Comparison of ENCODE assay signal across 13 cellular contexts in genomic region chr7:22633286-22633953, GRCh38.
"Had no signal": no experiment of that assay in that cellular context is flagged by ENCODE, and none has a peak within 500 bp of the region (broad histone marks: within the 10 kb centered on the region; RNA-seq: fewer than 3 reads in every experiment).

No MANE protein-coding gene starts in this region.

- H3K4me3 ChIP-seq: ovary, psoas muscle, right lobe of liver, tibial artery had no signal

- ATAC-seq: effector memory CD8-positive, alpha-beta T cell; psoas muscle had no signal

- H3K27ac ChIP-seq: ovary, psoas muscle, right lobe of liver, tibial artery had no signal

- H3K27me3 ChIP-seq: ovary, right lobe of liver, tibial artery had no signal

- H3K9me3 ChIP-seq: ovary, psoas muscle, right lobe of liver, tibial artery had no signal

- DNase-seq: activated CD4-positive, alpha-beta T cell treated with anti-CD3 and anti-CD28 coated beads, Interleukin-2, amount 50 U/mL, for 1 hour; activated CD8-positive, alpha-beta memory T cell treated with anti-CD3 and anti-CD28 coated beads, Interleukin-2, amount 50 U/mL, for 4 hours; activated gamma-delta T cell; effector memory CD8-positive, alpha-beta T cell; immature natural killer cell; kidney glomerular epithelial cell; left ventricle myocardium superior; ovary; psoas muscle; right lobe of liver; stimulated activated naive CD4-positive, alpha-beta T cell treated with Interleukin-2 at 50 U/mL for 16 hours; T1000; tibial artery had no signal

- H3K4me1 ChIP-seq: psoas muscle, right lobe of liver had no signal

- H3K36me3 ChIP-seq: ovary, right lobe of liver, tibial artery had no signal
